ENCODE assay signal across 20 cellular contexts in the genomic region with DNA sequence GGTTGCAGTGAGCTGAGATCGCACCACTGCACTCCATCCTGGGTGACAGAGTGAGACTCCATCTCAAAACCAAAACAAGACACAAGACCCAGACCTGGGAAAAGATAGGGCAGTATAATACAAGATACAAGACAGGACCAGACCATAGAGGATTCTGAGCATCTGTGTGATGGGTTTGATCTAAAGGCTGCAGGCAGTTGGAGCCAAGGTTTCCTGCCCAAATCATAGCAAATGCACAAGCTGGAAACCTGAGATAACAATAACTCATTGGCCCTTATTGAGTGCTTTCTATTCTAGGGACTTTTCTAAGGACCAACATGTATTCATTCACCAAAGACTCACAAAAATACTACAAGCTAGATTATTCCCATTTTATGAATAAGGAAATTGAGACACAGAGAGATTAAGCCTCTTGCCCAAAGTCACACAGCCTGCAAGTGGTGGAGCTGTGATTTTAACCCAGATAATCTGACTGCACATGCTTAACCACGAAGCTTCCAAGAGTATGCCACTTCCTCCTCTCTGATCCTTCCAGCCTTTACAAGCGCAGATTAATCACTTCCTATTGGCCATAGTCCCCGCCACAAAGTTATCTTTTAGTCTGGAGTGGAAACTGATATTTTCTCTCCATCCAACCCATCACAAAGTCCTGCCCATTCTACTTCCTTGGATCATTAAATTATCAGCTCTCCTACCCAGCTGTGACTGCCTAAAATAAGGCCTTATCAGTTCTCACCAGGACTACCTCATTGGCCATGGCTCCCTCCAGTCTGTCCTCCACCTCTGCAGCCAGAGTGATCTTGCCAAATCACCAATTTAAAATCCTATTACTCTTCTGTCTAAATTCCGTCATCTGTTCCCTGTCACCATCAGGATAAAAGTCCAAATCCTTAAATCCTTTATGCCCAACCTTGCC.
DNase-seq lines count a peak whose midpoint lies in the region; ATAC-seq, FAIRE-seq and TF ChIP-seq lines count a peak whose summit lies in the region.
"Had no signal": no experiment of that assay in that cellular context is flagged by ENCODE, and none has a peak within 500 bp of the region (broad histone marks: within the 10 kb centered on the region; RNA-seq: fewer than 3 reads in every experiment).

No MANE protein-coding gene starts in this region.

- FAIRE-seq in GM19239 (lab: Jason Lieb, UNC), result peak; percentile 4
- FAIRE-seq: GM12892, TTC549 had no signal

- peak; percentile 39 for ATAC-seq in activated CD8-positive, alpha-beta T cell treated with anti-CD3 and anti-CD28 coated beads for 36 hours
- ATAC-seq: left lung had no signal

- no peak overlapping the region for H3K27ac ChIP-seq in osteoblast (ENCODE audit: low read depth, low read length)
- H3K27ac ChIP-seq: C4-2B, dorsolateral prefrontal cortex, esophagus squamous epithelium, left lung, prostate gland, spleen had no signal

- peak overlapping the region; percentile 15 for H2AFZ ChIP-seq in osteoblast (ENCODE audit: low read length)

- CTCF ChIA-PET in activated CD8-positive, alpha-beta T cell treated with anti-CD3 and anti-CD28 coated beads for 36 hours (lab: Charles Lee), result no interaction called here

- DNase-seq in GM19239 (ENCODE audit: insufficient read length, low spot score), result no peak
- DNase-seq in NB4 (ENCODE audit: low read depth), result peak; percentile 66
- DNase-seq in activated CD8-positive, alpha-beta T cell treated with anti-CD3 and anti-CD28 coated beads for 36 hours, result no peak
- no peak for DNase-seq in osteoblast (ENCODE audit: insufficient read length, low spot score, missing footprints)
- DNase-seq in NCI-H1436 (lab: John Stamatoyannopoulos, UW), result no peak
- no peak for DNase-seq in COLO668 (lab: John Stamatoyannopoulos, UW; ENCODE audit: unreplicated experiment)
- no peak for DNase-seq in DMS153 (lab: John Stamatoyannopoulos, UW)
- DNase-seq: activated gamma-delta T cell treated with Interleukin-2 at 50 U/mL for 16 hours, dorsolateral prefrontal cortex, esophagus squamous epithelium, left lung, naive B cell, NCI-H2107, NCI-H748 treated with DMSO at 0.1 percent for 48 hours, SHP77, spleen had no signal

- no peaks in the 10 kb centered on the region for H3K36me3 Mint-ChIP-seq in activated CD8-positive, alpha-beta T cell treated with anti-CD3 and anti-CD28 coated beads for 36 hours (ENCODE audit: low read depth)

- H3K9me3 ChIP-seq in osteoblast (ENCODE audit: low read depth, low read length), result no peaks in the 10 kb centered on the region
- H3K9me3 ChIP-seq: esophagus squamous epithelium, left lung, prostate gland, spleen had no signal

- H3K27me3 Mint-ChIP-seq in activated CD8-positive, alpha-beta T cell treated with anti-CD3 and anti-CD28 coated beads for 36 hours, result no peaks in the 10 kb centered on the region

- no peak overlapping the region for H3K4me3 Mint-ChIP-seq in activated CD8-positive, alpha-beta T cell treated with anti-CD3 and anti-CD28 coated beads for 36 hours
- H3K4me3 Mint-ChIP-seq: naive B cell had no signal

- TF ChIP-seq CTCF in NB4 (IDR thresholded peaks at IDR 0.05; ENCODE audit: low read depth, low read length) (no peak), osteoblast (IDR thresholded peaks at IDR 0.05; ENCODE audit: extremely low read depth, low read depth, low read length) (no peak)
- no peak for TF ChIP-seq CTCF in activated CD8-positive, alpha-beta T cell treated with anti-CD3 and anti-CD28 coated beads for 36 hours (IDR thresholded peaks at IDR 0.05)

- no peaks in the 10 kb centered on the region for H3K79me2 ChIP-seq in osteoblast (ENCODE audit: insufficient read depth, low read length)

- H3K27me3 ChIP-seq in osteoblast (ENCODE audit: insufficient read depth, low read length), result no peaks in the 10 kb centered on the region

- H3K36me3 ChIP-seq in osteoblast (ENCODE audit: insufficient read depth, low read length), result no peaks in the 10 kb centered on the region
- H3K36me3 ChIP-seq: esophagus squamous epithelium, left lung, prostate gland, spleen had no signal

- H3K27ac Mint-ChIP-seq in activated CD8-positive, alpha-beta T cell treated with anti-CD3 and anti-CD28 coated beads for 36 hours, result no peak overlapping the region

- H3K4me1 Mint-ChIP-seq in activated CD8-positive, alpha-beta T cell treated with anti-CD3 and anti-CD28 coated beads for 36 hours (ENCODE audit: low read depth), result peaks cover 10% of the 10 kb centered on the region

- H3K4me1 ChIP-seq in osteoblast (ENCODE audit: insufficient read depth, low read length), result peaks cover 15% of the 10 kb centered on the region
- H3K4me1 ChIP-seq: esophagus squamous epithelium, left lung, prostate gland, spleen had no signal

- TF ChIP-seq POLR2A in NB4 (IDR thresholded peaks at IDR 0.05; ENCODE audit: extremely low read depth, insufficient read length), result no peak

- H3K9me3 Mint-ChIP-seq in activated CD8-positive, alpha-beta T cell treated with anti-CD3 and anti-CD28 coated beads for 36 hours, result no peaks in the 10 kb centered on the region

- POLR2A ChIA-PET in activated CD8-positive, alpha-beta T cell treated with anti-CD3 and anti-CD28 coated beads for 36 hours (lab: Charles Lee), result interaction anchor here (0.5 kb wide), 1 partner anchor 18 kb away, joined by 3 read pairs; no protein-coding TSS in a partner anchor

- H4K20me1 ChIP-seq in osteoblast (ENCODE audit: insufficient read depth, low read length), result no peaks in the 10 kb centered on the region

- H3K4me2 ChIP-seq in osteoblast (ENCODE audit: insufficient read depth, low read length), result no peak overlapping the region

- H3K4me3 ChIP-seq in NB4 (ENCODE audit: low read depth, low read length) (no peak overlapping the region), osteoblast (ENCODE audit: insufficient read depth, low read length) (no peak overlapping the region)
- H3K4me3 ChIP-seq: dorsolateral prefrontal cortex, esophagus squamous epithelium, left lung, prostate gland, spleen had no signal

- intact Hi-C loops in activated CD8-positive, alpha-beta T cell treated with anti-CD3 and anti-CD28 coated beads for 36 hours (cut with micrococcal nuclease), result no loop called here
